In genomic region chr6:13892007-13892640, GRCh38 we compare ENCODE assay signal across 24 cellular contexts. TPM values are rescaled to one million over a fixed set of nuclear protein-coding genes. Genes with fewer than 3 reads are reported as not detected.
DNase-seq lines count a peak whose midpoint lies in the region; ATAC-seq and TF ChIP-seq lines count a peak whose summit lies in the region.
"Had no signal": no experiment of that assay in that cellular context is flagged by ENCODE, and none has a peak within 500 bp of the region (broad histone marks: within the 10 kb centered on the region; RNA-seq: fewer than 3 reads in every experiment).

No MANE protein-coding gene starts in this region.

- H3K27me3 ChIP-seq in HAP-1 (ENCODE audit: low read depth), result no peaks in the 10 kb centered on the region
- H3K27me3 ChIP-seq: BE2C; BLaER1 treated with 17β-estradiol and CSF1 and Interleukin-3, amounts not matched to agents 10 nM and 100 nM had no signal

- H3K27me3 Mint-ChIP-seq in activated T-cell treated with anti-CD3 and anti-CD28 coated beads, Interleukin-2, amount 50 U/mL, for 72 hours (ENCODE audit: low read depth), result peaks cover 13% of the 10 kb centered on the region

- H3K4me3 Mint-ChIP-seq in activated T-cell treated with anti-CD3 and anti-CD28 coated beads, Interleukin-2, amount 50 U/mL, for 72 hours, result no peak overlapping the region
- H3K4me3 Mint-ChIP-seq: CD14-positive monocyte; CD4-positive, alpha-beta T cell; CD8-positive, alpha-beta memory T cell had no signal

- CTCF ChIA-PET in HEK293T (lab: Yijun Ruan, JAX), result interaction anchor here (1.3 kb wide), 1 partner anchor 154 kb away, joined by 3 read pairs; no protein-coding TSS in a partner anchor

- no peaks in the 10 kb centered on the region for H3K4me1 Mint-ChIP-seq in activated T-cell treated with anti-CD3 and anti-CD28 coated beads, Interleukin-2, amount 50 U/mL, for 72 hours (ENCODE audit: low read depth)
- H3K4me1 Mint-ChIP-seq: CD14-positive monocyte; CD8-positive, alpha-beta memory T cell had no signal

- no peak overlapping the region for H3K27ac Mint-ChIP-seq in activated T-cell treated with anti-CD3 and anti-CD28 coated beads, Interleukin-2, amount 50 U/mL, for 72 hours
- H3K27ac Mint-ChIP-seq: CD14-positive monocyte; CD4-positive, alpha-beta T cell had no signal

- POLR2A ChIA-PET in HEK293T (lab: Yijun Ruan, JAX), result no interaction called here

- in situ Hi-C loops in HAP-1 (cut with MboI; ENCODE audit: low sequenced_read_pairs), result no loop called here

- DNase-seq in HAP-1 (ENCODE audit: low spot score in 2 of 2) (peak; percentile 30 to 89), HEK293T (ENCODE audit: extremely low spot score) (no peak), NCI-H69 (lab: John Stamatoyannopoulos, UW) (peak; percentile 29), myocyte (ENCODE audit: low read depth) (peak; percentile 66), epidermal melanocyte (ENCODE audit: insufficient read length, low spot score) (no peak), NCI-H226 (no peak)
- DNase-seq in activated T-cell treated with anti-CD3 and anti-CD28 coated beads, Interleukin-2, amount 50 U/mL, for 72 hours, result no peak
- DNase-seq: 8988T; ACHN; AML-193; BE2C; CD4-positive, alpha-beta T cell; CD8-positive, alpha-beta memory T cell; DMS 273 treated with DMSO at 0.1 percent for 48 hours; DMS79; EL; GDM1; GOT3; H7 had no signal

- no peaks in the 10 kb centered on the region for H3K9me3 ChIP-seq in HAP-1
- H3K9me3 ChIP-seq: A549; BE2C; BLaER1 treated with 17β-estradiol and CSF1 and Interleukin-3, amounts not matched to agents 10 nM and 100 nM had no signal

- H3K36me3 Mint-ChIP-seq in activated T-cell treated with anti-CD3 and anti-CD28 coated beads, Interleukin-2, amount 50 U/mL, for 72 hours (ENCODE audit: insufficient read depth in 2 of 2), result no peaks in the 10 kb centered on the region
- H3K36me3 Mint-ChIP-seq: CD14-positive monocyte; CD8-positive, alpha-beta memory T cell had no signal

- H3K36me3 ChIP-seq in HAP-1 (replicated peaks), result no peaks in the 10 kb centered on the region
- H3K36me3 ChIP-seq: BE2C; BLaER1 treated with 17β-estradiol and CSF1 and Interleukin-3, amounts not matched to agents 10 nM and 100 nM had no signal

- no peak overlapping the region for H3K4me3 ChIP-seq in HAP-1
- H3K4me3 ChIP-seq: A549; BLaER1 treated with 17β-estradiol and CSF1 and Interleukin-3, amounts not matched to agents 10 nM and 100 nM; GM12878 had no signal

- H3K4me1 ChIP-seq in HAP-1, result peaks cover 11% of the 10 kb centered on the region
- H3K4me1 ChIP-seq: A549; BE2C; BLaER1 treated with 17β-estradiol and CSF1 and Interleukin-3, amounts not matched to agents 10 nM and 100 nM had no signal

- no peaks in the 10 kb centered on the region for H3K9me3 Mint-ChIP-seq in activated T-cell treated with anti-CD3 and anti-CD28 coated beads, Interleukin-2, amount 50 U/mL, for 72 hours
- H3K9me3 Mint-ChIP-seq: CD4-positive, alpha-beta T cell; CD8-positive, alpha-beta memory T cell had no signal

- no peak for ATAC-seq in activated T-cell treated with anti-CD3 and anti-CD28 coated beads, Interleukin-2, amount 50 U/mL, for 72 hours (replicated peaks in 1 of 2)
- ATAC-seq in GM19397 (IDR thresholded peaks at IDR 0.05; ENCODE audit: unreplicated experiment), result no peak
- ATAC-seq: A549, GM12878 had no signal

TF ChIP-seq in HEK293T, 16 proteins besides CTCF, POLR2A, EP300 and RAD21:
- TF ChIP-seq L3MBTL2 (conservative IDR thresholded peaks at IDR 0.05) (no peak), PKNOX1 (IDR thresholded peaks at IDR 0.05) (peak; percentile 63), ZNF384 (IDR thresholded peaks at IDR 0.05) (no peak), HDGF (IDR thresholded peaks at IDR 0.05; ENCODE audit: borderline replicate concordance) (no peak)
TF ChIP-seq in HEK293T: peak in this region for 1.

RNA-seq across cellular contexts. Expression of gene RNF182, which starts 32.6 kb away (rescaled TPM):
- total RNA-seq in myocyte, result 8.1 and 8.8 TPM in 2 replicates
- 2.0 TPM for polyA plus RNA-seq in myocyte (2012)
- total RNA-seq in activated T-cell treated with anti-CD3 and anti-CD28 coated beads, Interleukin-2, amount 50 U/mL, for 72 hours, result not detected
- total RNA-seq: CD8-positive, alpha-beta memory T cell; GM12878 had no signal
- polyA plus RNA-seq: CD14-positive monocyte; CD8-positive, alpha-beta memory T cell; GM12878 had no signal

Comparison
In these comparisons a context has a peak if more than half of its experiments do, and no peak if none do; other contexts are left out.
1. DNase-seq: peak in HAP-1 (2 of 2), NCI-H69 (single experiment) and myocyte (single experiment); none in HEK293T (single experiment), activated T-cell treated with anti-CD3 and anti-CD28 coated beads, Interleukin-2, amount 50 U/mL, for 72 hours (0 of 2), epidermal melanocyte (single experiment) and NCI-H226 (single experiment).